Comparison of ENCODE assay signal across 27 cellular contexts in genomic region chr4:155522201-155522600, GRCh38.
DNase-seq lines count a peak whose midpoint lies in the region; FAIRE-seq and TF ChIP-seq lines count a peak whose summit lies in the region.
"Had no signal": no experiment of that assay in that cellular context is flagged by ENCODE, and none has a peak within 500 bp of the region (broad histone marks: within the 10 kb centered on the region; RNA-seq: fewer than 3 reads in every experiment).

No MANE protein-coding gene starts in this region.

- H2AFZ ChIP-seq in OCI-LY7 (ENCODE audit: low read length): no peak overlapping the region

- intact Hi-C loops in OCI-LY7 (cut with micrococcal nuclease; ENCODE audit: unreplicated experiment): no loop called here

- H3K4me1 ChIP-seq in OCI-LY7 (ENCODE audit: insufficient read depth, low read length, poor library complexity, severe bottlenecking): no peaks in the 10 kb centered on the region
- H3K4me1 ChIP-seq: A549, right lobe of liver had no signal

- H3K4me2 ChIP-seq in OCI-LY7 (ENCODE audit: low read length): no peak overlapping the region
- H3K4me2 ChIP-seq: A549 had no signal

- in situ Hi-C loops in astrocyte of the spinal cord (cut with HindIII; ENCODE audit: low sequenced_read_pairs): no loop called here

- H3K4me3 ChIP-seq in astrocyte of the spinal cord (ENCODE audit: low read depth, low read length) (no peak overlapping the region), retinal pigment epithelial cell (ENCODE audit: low read length) (no peak overlapping the region), OCI-LY7 (ENCODE audit: low read depth, low read length, poor library complexity, severe bottlenecking) (no peak overlapping the region)
- H3K4me3 ChIP-seq: A549, ascending aorta, right lobe of liver had no signal

- H3K27ac ChIP-seq in OCI-LY7 (ENCODE audit: low read depth, low read length, poor library complexity, severe bottlenecking): no peak overlapping the region
- H3K27ac ChIP-seq: A549, HL-60, right lobe of liver had no signal

- no peaks in the 10 kb centered on the region for H3K9me2 ChIP-seq in OCI-LY7 (ENCODE audit: insufficient read depth, low read length)

- BruUV-seq in OCI-LY7 (replicated peaks; lab: Mats Ljungman, UMichigan): no TSS peak

- H3K79me2 ChIP-seq in OCI-LY7 (ENCODE audit: insufficient read depth, low read depth, low read length): no peaks in the 10 kb centered on the region

- H3K9me3 ChIP-seq in OCI-LY7 (ENCODE audit: low read length): no peaks in the 10 kb centered on the region
- H3K9me3 ChIP-seq: A549, ascending aorta, right lobe of liver had no signal

- FAIRE-seq in urothelium cell line (lab: Jason Lieb, UNC): no peak
- no peak for FAIRE-seq in D721Med (lab: Jason Lieb, UNC)
- FAIRE-seq: A549, HepG2 had no signal

- no peaks in the 10 kb centered on the region for H4K20me1 ChIP-seq in OCI-LY7 (ENCODE audit: insufficient read depth, low read length)

- H3K36me3 ChIP-seq in OCI-LY7 (ENCODE audit: insufficient read depth, low read length): no peaks in the 10 kb centered on the region
- H3K36me3 ChIP-seq: ascending aorta, right lobe of liver had no signal

- peak; percentile 53 for DNase-seq in EH (ENCODE audit: low read depth)
- DNase-seq in astrocyte of the spinal cord (ENCODE audit: low read depth, low spot score): peak; percentile 16
- DNase-seq in fibroblast of the conjunctiva (ENCODE audit: low read depth): peak; percentile 18
- peak; percentile 46 for DNase-seq in retinal pigment epithelial cell (ENCODE audit: low read depth)
- no peak for DNase-seq in urothelium cell line (ENCODE audit: low spot score)
- no peak for DNase-seq in OCI-LY7 (ENCODE audit: low spot score)
- no peak for DNase-seq in activated gamma-delta T cell (lab: John Stamatoyannopoulos, UW)
- no peak for DNase-seq in D721Med (ENCODE audit: insufficient read length, low spot score)
- DNase-seq: activated CD4-positive, alpha-beta T cell treated with anti-CD3 and anti-CD28 coated beads, Interleukin-2, amount 50 U/mL, for 1 hour; activated CD8-positive, alpha-beta memory T cell treated with anti-CD3 and anti-CD28 coated beads, Interleukin-2, amount 50 U/mL, for 4 hours; DMS79; effector CD4-positive, alpha-beta T cell; glutamatergic neuron; left colon; midbrain; NCI-H1105; NCI-H1930; NCI-H526; right lobe of liver; SHP77 treated with DMSO at 0.1 percent for 48 hours; stimulated activated CD4-positive, alpha-beta T cell treated with anti-CD3 and anti-CD28 coated beads, Interleukin-15, amount 100 ng/mL, for 24 hours; SW 1271; T1000 had no signal

- POLR2A ChIA-PET in OCI-LY7 (lab: Charles Lee): interaction anchor here (0.6 kb wide), 1 partner anchor 455 kb away, joined by 4 read pairs; no protein-coding TSS in a partner anchor

- CTCF ChIA-PET in OCI-LY7 (lab: Charles Lee; ENCODE audit: unreplicated experiment): no interaction called here

- no peak for TF ChIP-seq CTCF in astrocyte of the spinal cord (IDR thresholded peaks at IDR 0.05; ENCODE audit: low read depth, low read length)
- TF ChIP-seq CTCF in retinal pigment epithelial cell (conservative IDR thresholded peaks at IDR 0.05; ENCODE audit: low read depth, low read length): no peak
- TF ChIP-seq CTCF in OCI-LY7 (conservative IDR thresholded peaks at IDR 0.05; ENCODE audit: low read length): no peak
- no peak for TF ChIP-seq CTCF in D721Med (IDR thresholded peaks at IDR 0.05; ENCODE audit: insufficient read depth, missing control alignments)

Comparison
In these comparisons a context has a peak if more than half of its experiments do, and no peak if none do; other contexts are left out.
1. DNase-seq: peak in EH (single experiment), astrocyte of the spinal cord (single experiment), fibroblast of the conjunctiva (single experiment) and retinal pigment epithelial cell (single experiment); none in urothelium cell line (single experiment), OCI-LY7 (single experiment), activated gamma-delta T cell (single experiment) and D721Med (single experiment).